Comparison of ENCODE assay signal across 1 cellular context in the genomic region with DNA sequence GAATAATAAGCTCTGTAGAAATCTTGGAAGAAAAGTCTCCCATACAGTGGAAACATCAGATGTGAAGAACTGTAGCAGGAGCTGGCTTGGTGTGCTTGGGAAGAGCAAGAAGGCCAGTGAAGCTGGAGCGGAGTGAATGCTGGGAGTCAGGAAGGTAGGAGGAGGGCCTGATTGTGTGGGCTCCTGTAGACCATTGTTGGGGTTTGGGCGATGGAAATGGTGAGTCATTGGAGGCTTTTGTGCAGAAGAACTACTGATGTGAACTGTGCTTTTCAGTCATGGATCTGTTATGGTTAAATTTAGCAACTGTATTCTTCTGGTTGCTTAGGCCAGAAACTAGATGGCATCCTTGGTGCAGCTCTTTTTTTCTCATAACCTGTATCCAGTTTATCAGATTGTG.
TF ChIP-seq lines count a peak whose summit lies in the region.

No MANE protein-coding gene starts in this region.

TF ChIP-seq in GM12878, 131 proteins besides CTCF, POLR2A, EP300 and RAD21 (continued from another document):
- TF ChIP-seq, protein P1, sequence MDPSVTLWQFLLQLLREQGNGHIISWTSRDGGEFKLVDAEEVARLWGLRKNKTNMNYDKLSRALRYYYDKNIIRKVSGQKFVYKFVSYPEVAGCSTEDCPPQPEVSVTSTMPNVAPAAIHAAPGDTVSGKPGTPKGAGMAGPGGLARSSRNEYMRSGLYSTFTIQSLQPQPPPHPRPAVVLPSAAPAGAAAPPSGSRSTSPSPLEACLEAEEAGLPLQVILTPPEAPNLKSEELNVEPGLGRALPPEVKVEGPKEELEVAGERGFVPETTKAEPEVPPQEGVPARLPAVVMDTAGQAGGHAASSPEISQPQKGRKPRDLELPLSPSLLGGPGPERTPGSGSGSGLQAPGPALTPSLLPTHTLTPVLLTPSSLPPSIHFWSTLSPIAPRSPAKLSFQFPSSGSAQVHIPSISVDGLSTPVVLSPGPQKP (IDR thresholded peaks at IDR 0.05; ENCODE audit: low read depth, low read length) = no peak
- no peak for TF ChIP-seq JUND (IDR thresholded peaks at IDR 0.05; ENCODE audit: low read depth, low read length)
- no peak for TF ChIP-seq PAX8 (IDR thresholded peaks at IDR 0.05)
- TF ChIP-seq, protein P2, sequence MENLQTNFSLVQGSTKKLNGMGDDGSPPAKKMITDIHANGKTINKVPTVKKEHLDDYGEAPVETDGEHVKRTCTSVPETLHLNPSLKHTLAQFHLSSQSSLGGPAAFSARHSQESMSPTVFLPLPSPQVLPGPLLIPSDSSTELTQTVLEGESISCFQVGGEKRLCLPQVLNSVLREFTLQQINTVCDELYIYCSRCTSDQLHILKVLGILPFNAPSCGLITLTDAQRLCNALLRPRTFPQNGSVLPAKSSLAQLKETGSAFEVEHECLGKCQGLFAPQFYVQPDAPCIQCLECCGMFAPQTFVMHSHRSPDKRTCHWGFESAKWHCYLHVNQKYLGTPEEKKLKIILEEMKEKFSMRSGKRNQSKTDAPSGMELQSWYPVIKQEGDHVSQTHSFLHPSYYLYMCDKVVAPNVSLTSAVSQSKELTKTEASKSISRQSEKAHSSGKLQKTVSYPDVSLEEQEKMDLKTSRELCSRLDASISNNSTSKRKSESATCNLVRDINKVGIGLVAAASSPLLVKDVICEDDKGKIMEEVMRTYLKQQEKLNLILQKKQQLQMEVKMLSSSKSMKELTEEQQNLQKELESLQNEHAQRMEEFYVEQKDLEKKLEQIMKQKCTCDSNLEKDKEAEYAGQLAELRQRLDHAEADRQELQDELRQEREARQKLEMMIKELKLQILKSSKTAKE (IDR thresholded peaks at IDR 0.05; ENCODE audit: low read depth, poor library complexity, severe bottlenecking) = no peak
- TF ChIP-seq NRF1 (conservative IDR thresholded peaks at IDR 0.05; ENCODE audit: low read depth, low read length) = no peak
- TF ChIP-seq CHD1 (IDR thresholded peaks at IDR 0.05; ENCODE audit: low read depth, low read length) = no peak
- no peak for TF ChIP-seq IKZF2 (IDR thresholded peaks at IDR 0.05)
- TF ChIP-seq, protein P3, sequence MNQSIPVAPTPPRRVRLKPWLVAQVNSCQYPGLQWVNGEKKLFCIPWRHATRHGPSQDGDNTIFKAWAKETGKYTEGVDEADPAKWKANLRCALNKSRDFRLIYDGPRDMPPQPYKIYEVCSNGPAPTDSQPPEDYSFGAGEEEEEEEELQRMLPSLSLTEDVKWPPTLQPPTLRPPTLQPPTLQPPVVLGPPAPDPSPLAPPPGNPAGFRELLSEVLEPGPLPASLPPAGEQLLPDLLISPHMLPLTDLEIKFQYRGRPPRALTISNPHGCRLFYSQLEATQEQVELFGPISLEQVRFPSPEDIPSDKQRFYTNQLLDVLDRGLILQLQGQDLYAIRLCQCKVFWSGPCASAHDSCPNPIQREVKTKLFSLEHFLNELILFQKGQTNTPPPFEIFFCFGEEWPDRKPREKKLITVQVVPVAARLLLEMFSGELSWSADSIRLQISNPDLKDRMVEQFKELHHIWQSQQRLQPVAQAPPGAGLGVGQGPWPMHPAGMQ (IDR thresholded peaks at IDR 0.05; ENCODE audit: borderline replicate concordance) = no peak
- no peak for TF ChIP-seq SMAD5 (IDR thresholded peaks at IDR 0.05; ENCODE audit: low read depth)
- TF ChIP-seq, protein P4, sequence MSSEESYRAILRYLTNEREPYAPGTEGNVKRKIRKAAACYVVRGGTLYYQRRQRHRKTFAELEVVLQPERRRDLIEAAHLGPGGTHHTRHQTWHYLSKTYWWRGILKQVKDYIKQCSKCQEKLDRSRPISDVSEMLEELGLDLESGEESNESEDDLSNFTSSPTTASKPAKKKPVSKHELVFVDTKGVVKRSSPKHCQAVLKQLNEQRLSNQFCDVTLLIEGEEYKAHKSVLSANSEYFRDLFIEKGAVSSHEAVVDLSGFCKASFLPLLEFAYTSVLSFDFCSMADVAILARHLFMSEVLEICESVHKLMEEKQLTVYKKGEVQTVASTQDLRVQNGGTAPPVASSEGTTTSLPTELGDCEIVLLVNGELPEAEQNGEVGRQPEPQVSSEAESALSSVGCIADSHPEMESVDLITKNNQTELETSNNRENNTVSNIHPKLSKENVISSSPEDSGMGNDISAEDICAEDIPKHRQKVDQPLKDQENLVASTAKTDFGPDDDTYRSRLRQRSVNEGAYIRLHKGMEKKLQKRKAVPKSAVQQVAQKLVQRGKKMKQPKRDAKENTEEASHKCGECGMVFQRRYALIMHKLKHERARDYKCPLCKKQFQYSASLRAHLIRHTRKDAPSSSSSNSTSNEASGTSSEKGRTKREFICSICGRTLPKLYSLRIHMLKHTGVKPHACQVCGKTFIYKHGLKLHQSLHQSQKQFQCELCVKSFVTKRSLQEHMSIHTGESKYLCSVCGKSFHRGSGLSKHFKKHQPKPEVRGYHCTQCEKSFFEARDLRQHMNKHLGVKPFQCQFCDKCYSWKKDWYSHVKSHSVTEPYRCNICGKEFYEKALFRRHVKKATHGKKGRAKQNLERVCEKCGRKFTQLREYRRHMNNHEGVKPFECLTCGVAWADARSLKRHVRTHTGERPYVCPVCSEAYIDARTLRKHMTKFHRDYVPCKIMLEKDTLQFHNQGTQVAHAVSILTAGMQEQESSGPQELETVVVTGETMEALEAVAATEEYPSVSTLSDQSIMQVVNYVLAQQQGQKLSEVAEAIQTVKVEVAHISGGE (CRISPR knock-in tag; IDR thresholded peaks at IDR 0.05) = no peak
- TF ChIP-seq SRF (IDR thresholded peaks at IDR 0.05; ENCODE audit: low read depth in 2 of 2, low read length in 2 of 2) = no peak
TF ChIP-seq in GM12878: peak in this region for 0.
